In the genomic region with DNA sequence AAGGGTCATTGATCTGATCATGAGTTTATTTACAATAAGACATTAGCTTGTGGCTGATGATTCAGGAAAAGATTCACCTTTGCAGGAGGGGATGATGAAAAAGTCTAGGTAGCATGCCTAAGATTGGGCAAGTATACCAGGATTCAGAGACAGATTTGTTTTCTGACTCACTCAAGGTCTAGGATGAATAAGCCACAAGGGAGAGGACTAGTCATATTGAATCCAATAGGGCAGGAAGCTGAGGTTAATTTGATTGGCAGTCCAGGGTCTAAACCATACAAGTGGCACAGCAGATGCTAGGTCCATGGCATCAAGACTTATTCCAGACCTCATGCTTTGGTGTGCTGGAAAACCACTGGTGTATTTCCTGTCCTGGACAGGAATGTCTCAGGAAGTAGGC, we compare ENCODE assay signal across 12 cellular contexts.
DNase-seq lines count a peak whose midpoint lies in the region; ATAC-seq, FAIRE-seq and TF ChIP-seq lines count a peak whose summit lies in the region.
"Had no signal": no experiment of that assay in that cellular context is flagged by ENCODE, and none has a peak within 500 bp of the region (broad histone marks: within the 10 kb centered on the region; RNA-seq: fewer than 3 reads in every experiment).

No MANE protein-coding gene starts in this region.

- no peaks in the 10 kb centered on the region for H4K20me1 ChIP-seq in PC-3 (ENCODE audit: low read length)
- no peaks in the 10 kb centered on the region for H4K20me1 ChIP-seq in MM.1S (ENCODE audit: insufficient read depth, low read length)

- DNase-seq in PC-3, result peak; percentile 94
- peak; percentile 63 for DNase-seq in skeletal muscle cell (ENCODE audit: low read depth)
- DNase-seq in GM19239 (ENCODE audit: insufficient read length, low spot score), result no peak
- DNase-seq in pons (ENCODE audit: low spot score), result no peak
- no peak for DNase-seq in NOMO-1 treated with dmso at 0.1 percent for 144 hours (lab: John Stamatoyannopoulos, UW; ENCODE audit: unreplicated experiment)
- no peak for DNase-seq in MM.1S
- DNase-seq: effector memory CD8-positive, alpha-beta T cell; left colon; NCI-H2227 treated with DMSO at 0.1 percent for 48 hours had no signal

- no peak for FAIRE-seq in GM19239 (lab: Jason Lieb, UNC)
- FAIRE-seq: G401.6 had no signal

- H3K9me3 ChIP-seq in PC-3 (ENCODE audit: low read length) (no peaks in the 10 kb centered on the region), MM.1S (replicated peaks; ENCODE audit: insufficient read depth, low read length) (no peaks in the 10 kb centered on the region)

- BruUV-seq in PC-3 (replicated peaks; lab: Mats Ljungman, UMichigan), result no TSS peak

- peaks cover 28% of the 10 kb centered on the region for H3F3A ChIP-seq in PC-3 (ENCODE audit: low read length, unreplicated experiment)
- H3F3A ChIP-seq in MM.1S (ENCODE audit: insufficient read depth, low read length), result no peaks in the 10 kb centered on the region

- peaks cover 48% of the 10 kb centered on the region for H3K4me1 ChIP-seq in PC-3 (ENCODE audit: insufficient read depth, low read length)
- H3K4me1 ChIP-seq in MM.1S (ENCODE audit: low read length), result no peaks in the 10 kb centered on the region

- no peak overlapping the region for H2AFZ ChIP-seq in PC-3 (ENCODE audit: low read length)
- H2AFZ ChIP-seq in MM.1S (ENCODE audit: low read length), result no peak overlapping the region

- H3K79me2 ChIP-seq in PC-3 (ENCODE audit: low read length) (no peaks in the 10 kb centered on the region), MM.1S (ENCODE audit: low read length) (no peaks in the 10 kb centered on the region)

- H3K27ac ChIP-seq in PC-3 (ENCODE audit: low read length), result peak overlapping the region; percentile 98
- no peak overlapping the region for H3K27ac ChIP-seq in MM.1S (ENCODE audit: low read length)

- CTCF ChIA-PET in PC-3 (lab: Charles Lee), result interaction anchor here (0.6 kb wide), 1 partner anchor 923 kb away, joined by 9 read pairs; no protein-coding TSS in a partner anchor

- H3K9me2 ChIP-seq in PC-3 (replicated peaks; ENCODE audit: low read length) (no peaks in the 10 kb centered on the region), MM.1S (replicated peaks; ENCODE audit: insufficient read depth, low read length) (no peaks in the 10 kb centered on the region)

- ATAC-seq in GM19452 (IDR thresholded peaks at IDR 0.05; ENCODE audit: unreplicated experiment), result peak; percentile 87
- ATAC-seq in HG02870 (IDR thresholded peaks at IDR 0.05; ENCODE audit: unreplicated experiment), result peak; percentile 65
- ATAC-seq in PC-3, result peak; percentile 78
- ATAC-seq: effector memory CD8-positive, alpha-beta T cell; left colon had no signal

- no peaks in the 10 kb centered on the region for H3K36me3 ChIP-seq in PC-3 (ENCODE audit: low read depth, low read length)
- no peaks in the 10 kb centered on the region for H3K36me3 ChIP-seq in MM.1S (replicated peaks; ENCODE audit: insufficient read depth, low read length)

- H3K4me3 ChIP-seq in PC-3 (ENCODE audit: low read length) (no peak overlapping the region), skeletal muscle cell (ENCODE audit: low read depth, low read length) (no peak overlapping the region), MM.1S (ENCODE audit: low read length) (no peak overlapping the region)

- POLR2A ChIA-PET in PC-3 (lab: Charles Lee; ENCODE audit: unreplicated experiment), result no interaction called here

- no peak for TF ChIP-seq CTCF in PC-3 (conservative IDR thresholded peaks at IDR 0.05; ENCODE audit: low read depth, low read length)
- no peak for TF ChIP-seq CTCF in MM.1S (IDR thresholded peaks at IDR 0.05; ENCODE audit: low read length)

- peak overlapping the region; percentile 71 for H3K4me2 ChIP-seq in PC-3 (ENCODE audit: low read length)
- no peak overlapping the region for H3K4me2 ChIP-seq in MM.1S (ENCODE audit: low read depth, low read length)

- H3K9ac ChIP-seq in PC-3 (ENCODE audit: low read length), result peak overlapping the region; percentile 78
- no peak overlapping the region for H3K9ac ChIP-seq in MM.1S (ENCODE audit: low read length)

- intact Hi-C loops in PC-3 (cut with micrococcal nuclease), result loop anchor here (2.0 to 5.0 kb wide), 3 partner anchors 68 to 228 kb away; no protein-coding TSS in a partner anchor

- no peaks in the 10 kb centered on the region for H3K27me3 ChIP-seq in PC-3 (ENCODE audit: low read length)
- no peaks in the 10 kb centered on the region for H3K27me3 ChIP-seq in MM.1S (replicated peaks; ENCODE audit: insufficient read depth, low read length)

Comparison
In these comparisons a context has a peak if more than half of its experiments do, and no peak if none do; other contexts are left out.
1. DNase-seq: peak in PC-3 (single experiment) and skeletal muscle cell (single experiment); none in GM19239 (single experiment), pons (single experiment), NOMO-1 treated with dmso at 0.1 percent for 144 hours (single experiment) and MM.1S (single experiment).
2. Peak in every context shown above with its lines, with median percentiles within 50 percentile points of each other: ATAC-seq.